In the genomic region with DNA sequence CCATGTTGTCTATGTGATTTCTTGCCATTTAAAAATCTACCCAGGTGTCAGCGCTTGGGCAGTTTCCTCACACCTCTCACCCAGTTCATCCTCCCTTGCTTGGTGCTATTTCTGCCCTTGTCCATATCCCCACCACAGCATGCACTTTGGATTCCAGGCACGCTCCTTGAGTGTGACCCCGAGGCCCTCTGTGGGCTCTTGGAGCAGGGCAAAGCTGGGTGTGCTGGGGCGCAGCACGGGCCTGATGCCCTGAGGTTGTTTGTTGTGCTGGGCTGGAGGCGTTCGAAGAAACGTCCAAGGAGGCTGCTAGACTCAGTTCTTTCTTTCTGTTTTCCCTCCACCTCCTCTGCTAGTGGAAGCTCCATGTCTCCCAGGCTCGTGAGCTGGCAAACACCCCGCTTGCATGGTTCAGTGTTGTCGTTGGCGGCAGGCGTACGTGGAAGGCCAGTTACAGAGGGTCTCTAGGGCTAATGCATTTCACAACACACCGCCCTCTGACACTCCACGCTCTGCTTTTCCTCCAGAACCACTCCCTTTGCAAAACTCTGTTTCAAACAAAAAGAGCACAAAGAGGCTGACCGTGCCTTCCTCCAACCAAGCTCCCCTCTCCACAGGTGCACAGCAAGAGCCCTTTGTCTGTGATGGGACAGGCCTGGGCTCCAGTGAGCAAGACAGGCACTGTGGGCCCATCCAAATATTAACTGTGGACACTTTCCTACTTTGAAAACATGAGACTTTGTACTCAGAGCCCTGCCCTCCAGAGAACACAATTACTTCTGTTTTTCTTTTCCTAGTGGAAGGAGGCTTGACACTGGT, we compare ENCODE assay signal across 1 cellular context.
TF ChIP-seq lines count a peak whose summit lies in the region.

No MANE protein-coding gene starts in this region.

TF ChIP-seq in H1, 55 proteins besides CTCF, POLR2A, EP300 and RAD21:
- TF ChIP-seq SIX5 (IDR thresholded peaks at IDR 0.05; ENCODE audit: low read depth, low read length): no peak
- TF ChIP-seq POU5F1 (IDR thresholded peaks at IDR 0.05; ENCODE audit: low read depth, low read length): no peak
- TF ChIP-seq FOSL1 (IDR thresholded peaks at IDR 0.05; ENCODE audit: insufficient read depth, low read depth, low read length): no peak
- no peak for TF ChIP-seq JUN (IDR thresholded peaks at IDR 0.05; ENCODE audit: low read depth, low read length)
- no peak for TF ChIP-seq KDM5A (IDR thresholded peaks at IDR 0.05; ENCODE audit: low read length)
- TF ChIP-seq GTF2F1 (IDR thresholded peaks at IDR 0.05; ENCODE audit: borderline replicate concordance, low read depth, low read length): no peak
- TF ChIP-seq ATF2 (IDR thresholded peaks at IDR 0.05; ENCODE audit: low read length): no peak
- TF ChIP-seq SAP30 (IDR thresholded peaks at IDR 0.05; ENCODE audit: insufficient read depth, insufficient replicate concordance, low read length): no peak
- no peak for TF ChIP-seq EZH2 (IDR thresholded peaks at IDR 0.05; ENCODE audit: low read depth, low read length, severe bottlenecking)
- TF ChIP-seq ASH2L (IDR thresholded peaks at IDR 0.05; ENCODE audit: low read length): no peak
- TF ChIP-seq CTBP2 (IDR thresholded peaks at IDR 0.05; ENCODE audit: borderline replicate concordance, insufficient read depth, insufficient read length, low read length): no peak
- no peak for TF ChIP-seq PHF8 (conservative IDR thresholded peaks at IDR 0.05; ENCODE audit: low read depth, low read length)
- no peak for TF ChIP-seq SUZ12 (IDR thresholded peaks at IDR 0.05; ENCODE audit: low read length)
- TF ChIP-seq HDAC6 (IDR thresholded peaks at IDR 0.05; ENCODE audit: low read depth, low read length): no peak
- TF ChIP-seq BRCA1 (IDR thresholded peaks at IDR 0.05; ENCODE audit: low read depth, low read length): no peak
- no peak for TF ChIP-seq RXRA (IDR thresholded peaks at IDR 0.05; ENCODE audit: insufficient read depth, low read depth, low read length)
